7 cellular contexts compared by ENCODE assay signal in genomic region chr13:19984430-19985218, GRCh38. TPM values are rescaled to one million over a fixed set of nuclear protein-coding genes. Genes with fewer than 3 reads are reported as not detected.
DNase-seq lines count a peak whose midpoint lies in the region; ATAC-seq, FAIRE-seq and TF ChIP-seq lines count a peak whose summit lies in the region.

No MANE protein-coding gene starts in this region.

- TF ChIP-seq CTCF in activated B cell treated with CpG ODN at 0.5 μM for 24 hours (IDR thresholded peaks at IDR 0.05) (no peak), thoracic aorta (IDR thresholded peaks at IDR 0.05) (peak; percentile 52)

- peaks cover 6% of the 10 kb centered on the region for H3K36me3 ChIP-seq in thoracic aorta

- peak overlapping the region; percentile 2 for H3K27ac Mint-ChIP-seq in activated B cell treated with CpG ODN at 0.5 μM for 24 hours

- H3K27me3 ChIP-seq in right cardiac atrium (ENCODE audit: control insufficient read depth, insufficient read depth) (no peaks in the 10 kb centered on the region), thoracic aorta (replicated peaks; ENCODE audit: insufficient read depth) (no peaks in the 10 kb centered on the region)

- H3K9me3 ChIP-seq in right cardiac atrium (ENCODE audit: control insufficient read depth, low read length): no peaks in the 10 kb centered on the region
- H3K9me3 ChIP-seq in thoracic aorta: no peaks in the 10 kb centered on the region

- H3K9me3 Mint-ChIP-seq in activated B cell treated with CpG ODN at 0.5 μM for 24 hours: no peaks in the 10 kb centered on the region

- H3K4me3 Mint-ChIP-seq in activated B cell treated with CpG ODN at 0.5 μM for 24 hours: no peak overlapping the region

- 68% methylated on average over 5 of the region's 5 CpGs for WGBS in right cardiac atrium

- POLR2A ChIA-PET in activated B cell treated with CpG ODN at 0.5 μM for 24 hours (lab: Charles Lee): interaction anchor here (0.5 to 1.6 kb wide), 5 partner anchors 25 to 244 kb away, joined by 3 to 5 read pairs (median 4); partner anchors contain the start of genes GJA3 and ZMYM5

- FAIRE-seq in G401.6 (lab: Jason Lieb, UNC): peak; percentile 97

- intact Hi-C loops in activated B cell treated with CpG ODN at 0.5 μM for 24 hours (cut with micrococcal nuclease) (loop anchor here (1.0 kb wide), 1 partner anchor 179 kb away; no protein-coding TSS in a partner anchor), right cardiac atrium (cut with DNase I) (no loop called here)

- H3K4me3 ChIP-seq in right cardiac atrium (ENCODE audit: low read length) (no peak overlapping the region), thoracic aorta (no peak overlapping the region)

- no peaks in the 10 kb centered on the region for H3K27me3 Mint-ChIP-seq in activated B cell treated with CpG ODN at 0.5 μM for 24 hours

- peak; percentile 76 for ATAC-seq in GM21360 (IDR thresholded peaks at IDR 0.05; ENCODE audit: unreplicated experiment)
- ATAC-seq in activated B cell treated with CpG ODN at 0.5 μM for 24 hours (ENCODE audit: low read depth): peak; percentile 79
- peak; percentile 29 to 52 for ATAC-seq in right cardiac atrium
- ATAC-seq in thoracic aorta (ENCODE audit: insufficient number of reproducible peaks, low FRiP score, low read depth): no peak

- H3K36me3 Mint-ChIP-seq in activated B cell treated with CpG ODN at 0.5 μM for 24 hours (ENCODE audit: low read depth): peaks cover 25% of the 10 kb centered on the region

- H3K27ac ChIP-seq in right cardiac atrium (ENCODE audit: low read length) (no peak overlapping the region), thoracic aorta (no peak overlapping the region)

- peak; percentile 23 for DNase-seq in HT1080 (ENCODE audit: low read depth)
- no peak for DNase-seq in activated B cell treated with CpG ODN at 0.5 μM for 24 hours
- DNase-seq in right cardiac atrium: no peak
- DNase-seq in thoracic aorta (ENCODE audit: low spot score): no peak
- no peak for DNase-seq in stimulated activated CD8-positive, alpha-beta memory T cell treated with anti-CD3 and anti-CD28 coated beads, Interleukin-4, amount 100 ng/mL, for 48 hours

- CTCF ChIA-PET in activated B cell treated with CpG ODN at 0.5 μM for 24 hours (lab: Charles Lee): interaction anchor here (1.0 to 1.6 kb wide), 7 partner anchors 10 to 179 kb away, joined by 3 to 14 read pairs (median 4); partner anchors contain the start of gene GJA3

- H3K4me1 Mint-ChIP-seq in activated B cell treated with CpG ODN at 0.5 μM for 24 hours: peaks cover 23% of the 10 kb centered on the region

- H3K4me1 ChIP-seq in right cardiac atrium (ENCODE audit: control insufficient read depth, insufficient read depth, low read length): peaks cover 6% of the 10 kb centered on the region
- peaks cover 10 to 11% of the 10 kb centered on the region in 2 donors for H3K4me1 ChIP-seq in thoracic aorta (ENCODE audit: control insufficient read depth in 1 of 2, low read depth in 2 of 2)

RNA-seq across cellular contexts. Expression of gene ZMYM2, which starts 26.1 kb away (rescaled TPM):
- 16.6 and 18.7 TPM in 2 replicates for total RNA-seq in HT1080 (2014; rRNA removed; shearing (Covaris generic))
- 17.1 and 21.1 TPM in 2 replicates for polyA plus RNA-seq in HT1080 (2015; cell fraction: cytosol; rRNA removed)
- polyA plus RNA-seq in HT1080 (2015; cell fraction: nucleus; rRNA removed): 78.7 and 82.2 TPM in 2 replicates
- total RNA-seq in activated B cell treated with CpG ODN at 0.5 μM for 24 hours (64.8 and 75.2 TPM in 2 replicates), right cardiac atrium (10 to 100 TPM; 52.6 to 71.4 (median 58.0) TPM), thoracic aorta (100 to 1,000 TPM in 1 of 2 donors, 10 to 100 TPM in 1; 94.2 to 102 TPM)
- 17.2 TPM for polyA plus RNA-seq in right cardiac atrium
